Comparison of ENCODE assay signal across 1 cellular context in genomic region chr11:27646051-27646818, GRCh38.
TF ChIP-seq lines count a peak whose summit lies in the region.

No MANE protein-coding gene starts in this region.

TF ChIP-seq in H1, 55 proteins besides CTCF, POLR2A, EP300 and RAD21 (continued from another document):
- TF ChIP-seq CHD1 (IDR thresholded peaks at IDR 0.05; ENCODE audit: low read depth, low read length) (no peak), SP2 (IDR thresholded peaks at IDR 0.05; ENCODE audit: low read length) (no peak), POU5F1 (IDR thresholded peaks at IDR 0.05; ENCODE audit: low read depth, low read length) (no peak), BACH1 (IDR thresholded peaks at IDR 0.05; ENCODE audit: low read length) (no peak), RBBP5 (IDR thresholded peaks at IDR 0.05; ENCODE audit: borderline replicate concordance, low read depth, low read length) (no peak), SP4 (IDR thresholded peaks at IDR 0.05; ENCODE audit: low read length) (no peak), NANOG (IDR thresholded peaks at IDR 0.05; ENCODE audit: insufficient read depth, low read depth, low read length, poor library complexity, severe bottlenecking) (no peak), JUND (IDR thresholded peaks at IDR 0.05; ENCODE audit: low read length) (no peak), MAFK (IDR thresholded peaks at IDR 0.05; ENCODE audit: low read depth, low read length) (no peak), CBX8 (IDR thresholded peaks at IDR 0.05; ENCODE audit: borderline replicate concordance, low read depth, low read length) (no peak), RNF2 (IDR thresholded peaks at IDR 0.05; ENCODE audit: borderline replicate concordance, low read depth, low read length, missing control alignments, poor library complexity, severe bottlenecking) (no peak), RFX5 (IDR thresholded peaks at IDR 0.05; ENCODE audit: borderline replicate concordance, low read depth, low read length) (no peak), TBP (IDR thresholded peaks at IDR 0.05; ENCODE audit: low read depth, low read length) (no peak)
TF ChIP-seq in H1: peak in this region for 0.
